8 cellular contexts compared by ENCODE assay signal in the genomic region with DNA sequence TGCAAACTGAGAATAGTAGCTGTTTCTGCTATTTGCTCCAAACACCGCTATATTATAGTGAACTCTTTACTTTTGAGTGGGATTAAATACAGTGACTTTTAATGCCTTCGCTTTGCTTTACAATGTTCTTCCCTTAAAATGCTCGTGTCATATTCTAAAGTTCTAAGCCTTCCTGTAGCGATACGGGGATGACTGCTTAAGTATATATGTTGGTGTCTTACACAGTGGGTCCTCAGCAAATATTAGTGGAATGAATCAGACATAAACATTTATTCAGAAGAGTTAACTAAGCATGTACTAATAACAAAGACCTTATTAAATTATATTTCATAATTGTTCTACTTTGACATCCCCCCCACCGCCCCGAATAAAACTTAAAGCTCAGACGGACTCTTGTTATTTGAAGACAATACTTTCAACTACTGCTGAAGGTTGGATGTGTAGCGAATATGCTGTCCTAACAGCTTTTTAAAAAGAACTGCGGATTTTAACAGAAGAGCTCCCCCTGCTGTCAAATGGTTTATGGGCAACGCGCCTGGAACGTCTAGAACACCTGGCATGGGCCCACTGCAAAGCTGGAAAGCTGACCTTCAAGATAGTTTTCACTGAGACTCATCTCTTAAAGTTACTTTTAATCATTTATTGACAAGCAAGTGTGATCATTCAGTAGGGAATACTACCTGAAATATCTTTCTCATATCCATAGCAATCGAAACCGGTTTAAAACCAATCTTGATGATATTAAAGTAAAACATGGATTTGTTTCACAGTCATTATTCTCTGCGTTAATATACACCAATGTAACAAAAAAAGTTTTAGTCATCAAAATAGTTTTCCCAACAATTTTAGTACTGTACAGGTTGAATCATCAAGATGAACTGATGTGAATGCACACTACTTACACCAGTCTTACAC.
A peak's percentile ranks its signal among the peaks of the same experiment; 100 is the strongest.
DNase-seq lines count a peak whose midpoint lies in the region; ATAC-seq, FAIRE-seq and TF ChIP-seq lines count a peak whose summit lies in the region.

No MANE protein-coding gene starts in this region.

- peak; percentile 94 for FAIRE-seq in endothelial cell of umbilical vein (lab: Jason Lieb, UNC)

- no peaks in the 10 kb centered on the region for H3K9me1 ChIP-seq in endothelial cell of umbilical vein (replicated peaks; ENCODE audit: control insufficient read depth, extremely low read depth, insufficient read depth, low read length)

- H3K27me3 ChIP-seq in HUES48 (ENCODE audit: control insufficient read depth, insufficient read depth, low read length) (peaks cover 18% of the 10 kb centered on the region), endothelial cell of umbilical vein (ENCODE audit: control insufficient read depth in 2 of 2, insufficient read depth in 2 of 2, low read length in 2 of 2) (peaks cover 0 to 2% of the 10 kb centered on the region in 2 experiments)

- no peaks in the 10 kb centered on the region for H4K20me1 ChIP-seq in endothelial cell of umbilical vein (replicated peaks; ENCODE audit: control insufficient read depth, extremely low read depth, insufficient read depth, low read length)

- DNase-seq in GM12864 (ENCODE audit: low read depth) (peak; percentile 69), NOMO-1 treated with DMSO at 0.1 percent for 48 hours (lab: John Stamatoyannopoulos, UW; ENCODE audit: unreplicated experiment) (peak; percentile 85), endothelial cell of umbilical vein (ENCODE audit: low read depth, low spot score) (peak; percentile 88), midbrain (lab: John Stamatoyannopoulos, UW) (peak; percentile 93)
- peak; percentile 62 for DNase-seq in activated CD8-positive, alpha-beta memory T cell treated with anti-CD3 and anti-CD28 coated beads, Interleukin-2, amount 50 U/mL, for 1 hour (ENCODE audit: extremely low read depth)
- peak; percentile 53 for DNase-seq in stimulated activated CD8-positive, alpha-beta memory T cell treated with anti-CD3 and anti-CD28 coated beads, Interleukin-15, amount 100 ng/mL, for 1 hour (ENCODE audit: low read depth)

- POLR2A ChIA-PET in endothelial cell of umbilical vein (lab: Charles Lee), result interaction anchor here (0.6 to 1.3 kb wide), 5 partner anchors 137 to 528 kb away, joined by 3 to 7 read pairs (median 4); a partner anchor contains a TSS

- no peak for TF ChIP-seq POLR2A in endothelial cell of umbilical vein (IDR thresholded peaks at IDR 0.05; ENCODE audit: low read depth, low read length)

- H3K9me3 ChIP-seq in HUES48 (ENCODE audit: control insufficient read depth, insufficient read depth, low read length) (no peaks in the 10 kb centered on the region), endothelial cell of umbilical vein (replicated peaks; ENCODE audit: control insufficient read depth, insufficient read depth, low read length) (no peaks in the 10 kb centered on the region)

- H3K36me3 ChIP-seq in HUES48 (ENCODE audit: control insufficient read depth, insufficient read depth, low read length) (no peaks in the 10 kb centered on the region), endothelial cell of umbilical vein (ENCODE audit: control insufficient read depth in 2 of 2, extremely low read depth in 1 of 2, insufficient read depth in 2 of 2, low read length in 2 of 2) (no peaks in the 10 kb centered on the region)

- dilution Hi-C loops in endothelial cell of umbilical vein (cut with MboI; ENCODE audit: extremely low pct_ligation_motif_present, low sequenced_read_pairs), result no loop called here

- H3K4me3 ChIP-seq in GM12864 (ENCODE audit: low read depth, low read length), result peak overlapping the region; percentile 83; the same call in 1 of the 2 replicates
- H3K4me3 ChIP-seq in HUES48 (ENCODE audit: low read depth, low read length), result peak overlapping the region; percentile 96
- H3K4me3 ChIP-seq in endothelial cell of umbilical vein (replicated peaks in 1 of 3; ENCODE audit: insufficient read depth in 1 of 3, low read depth in 1 of 3, low read length in 3 of 3), result peak overlapping the region; percentile 54 to 98 (median 94)

- ATAC-seq in HG03135 (IDR thresholded peaks at IDR 0.05; ENCODE audit: unreplicated experiment), result no peak

- no peak overlapping the region for H3K9ac ChIP-seq in HUES48 (ENCODE audit: low read depth, low read length)
- H3K9ac ChIP-seq in endothelial cell of umbilical vein (replicated peaks; ENCODE audit: extremely low read depth, insufficient read depth, low read length), result peak overlapping the region; percentile 97

- peaks cover 14% of the 10 kb centered on the region for H3K4me1 ChIP-seq in HUES48 (ENCODE audit: control insufficient read depth, insufficient read depth, low read length)
- peaks cover 15% of the 10 kb centered on the region for H3K4me1 ChIP-seq in endothelial cell of umbilical vein (ENCODE audit: control insufficient read depth, extremely low read depth, insufficient read depth, low read length)

- H3K4me2 ChIP-seq in endothelial cell of umbilical vein (ENCODE audit: insufficient read depth, low read length), result peak overlapping the region; percentile 99

- peak; percentile 72 for TF ChIP-seq CTCF in GM12864 (IDR thresholded peaks at IDR 0.05; ENCODE audit: low read depth, low read length, missing control alignments)
- peak; percentile 73 to 86 for TF ChIP-seq CTCF in endothelial cell of umbilical vein (IDR thresholded peaks at IDR 0.05; ENCODE audit: extremely low read depth in 1 of 2, insufficient read depth in 1 of 2, low read depth in 1 of 2, low read length in 2 of 2)

- no TSS peak for BruUV-seq in endothelial cell of umbilical vein (replicated peaks; lab: Mats Ljungman, UMichigan)

- intact Hi-C loops in endothelial cell of umbilical vein (cut with micrococcal nuclease), result loop anchor here (1.0 kb wide), 4 partner anchors 176 to 427 kb away; no protein-coding TSS in a partner anchor

- CTCF ChIA-PET in endothelial cell of umbilical vein (lab: Charles Lee), result interaction anchor here (0.6 to 3.7 kb wide), 41 partner anchors 11 to 645 kb away, joined by 3 to 39 read pairs (median 4); no protein-coding TSS in a partner anchor

- peak overlapping the region; percentile 31 for H2AFZ ChIP-seq in endothelial cell of umbilical vein (ENCODE audit: low read depth, low read length)

- no peak overlapping the region for H3K27ac ChIP-seq in HUES48 (ENCODE audit: low read depth, low read length)
- H3K27ac ChIP-seq in endothelial cell of umbilical vein (ENCODE audit: insufficient read depth, low read depth, low read length), result peak overlapping the region; percentile 92

- H3K79me2 ChIP-seq in endothelial cell of umbilical vein (ENCODE audit: control insufficient read depth, insufficient read depth, low read length), result no peaks in the 10 kb centered on the region

TF ChIP-seq in endothelial cell of umbilical vein, 7 proteins besides CTCF, POLR2A, EP300 and RAD21:
- TF ChIP-seq POLR2AphosphoS5 (IDR thresholded peaks at IDR 0.05; ENCODE audit: insufficient read depth, low read depth, low read length), result no peak
- no peak for TF ChIP-seq GATA2 (IDR thresholded peaks at IDR 0.05; ENCODE audit: insufficient read depth, insufficient read length, low read depth, low read length)
- no peak for TF ChIP-seq JUN (IDR thresholded peaks at IDR 0.05; ENCODE audit: borderline replicate concordance, insufficient read depth, insufficient read length, low read depth)
- TF ChIP-seq FOS (IDR thresholded peaks at IDR 0.05; ENCODE audit: borderline replicate concordance, insufficient read depth, low read length), result no peak
- no peak for TF ChIP-seq MYC (IDR thresholded peaks at IDR 0.05; ENCODE audit: low read depth, low read length)
- TF ChIP-seq, protein P1, sequence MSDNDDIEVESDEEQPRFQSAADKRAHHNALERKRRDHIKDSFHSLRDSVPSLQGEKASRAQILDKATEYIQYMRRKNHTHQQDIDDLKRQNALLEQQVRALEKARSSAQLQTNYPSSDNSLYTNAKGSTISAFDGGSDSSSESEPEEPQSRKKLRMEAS (IDR thresholded peaks at IDR 0.05; ENCODE audit: insufficient read depth, insufficient read length), result no peak
- no peak for TF ChIP-seq EZH2 (IDR thresholded peaks at IDR 0.05; ENCODE audit: borderline replicate concordance, low read depth, low read length, severe bottlenecking)
